Comparison of ENCODE assay signal across 18 cellular contexts in the genomic region with DNA sequence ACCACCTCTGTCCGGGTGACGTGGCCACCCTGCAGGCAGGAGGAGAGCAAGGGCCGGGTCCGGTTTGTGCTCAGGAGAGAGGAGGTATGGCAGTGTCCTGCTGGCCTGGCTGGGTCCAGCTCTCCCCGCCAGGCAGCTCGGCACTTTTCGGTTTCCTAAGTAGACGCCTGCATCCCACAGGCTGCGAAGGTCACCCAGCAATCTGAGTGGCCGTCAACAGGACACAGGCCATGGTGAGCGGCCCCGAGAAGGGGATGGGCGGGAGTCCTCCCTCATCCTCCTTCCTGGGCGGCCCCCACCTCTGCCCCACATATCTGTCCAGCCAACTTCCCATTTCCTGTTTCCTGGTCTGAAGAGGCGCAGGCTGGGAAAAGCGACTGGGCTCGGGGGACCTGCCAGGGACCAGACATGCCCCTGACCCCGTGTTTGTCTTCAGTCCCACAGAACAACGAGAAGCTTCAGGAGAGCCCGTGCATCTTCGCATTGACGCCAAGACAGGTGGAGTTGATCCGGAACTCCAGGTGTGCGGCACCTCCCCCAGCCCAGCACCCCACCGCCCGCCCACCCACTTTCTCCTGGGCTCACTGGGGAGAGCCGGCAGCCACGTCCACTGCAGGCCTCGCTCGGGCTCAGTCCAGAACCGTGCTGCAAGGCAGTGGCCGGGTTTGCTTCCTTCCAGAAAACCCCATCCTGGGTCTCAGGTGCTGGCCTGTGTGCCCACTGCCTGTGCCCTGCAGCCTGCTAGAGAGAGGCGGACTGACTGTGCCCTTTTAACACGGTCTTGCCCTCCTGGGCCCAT. TPM values are rescaled to one million over a fixed set of nuclear protein-coding genes. Genes with fewer than 3 reads are reported as not detected.
DNase-seq lines count a peak whose midpoint lies in the region; ATAC-seq, FAIRE-seq and TF ChIP-seq lines count a peak whose summit lies in the region.
"Had no signal": no experiment of that assay in that cellular context is flagged by ENCODE, and none has a peak within 500 bp of the region (broad histone marks: within the 10 kb centered on the region; RNA-seq: fewer than 3 reads in every experiment).

No MANE protein-coding gene starts in this region.

- H4K12ac ChIP-seq in trophoblast cell (ENCODE audit: low read depth, low read length): no peak overlapping the region

- H4K91ac ChIP-seq in trophoblast cell (ENCODE audit: low read depth, low read length): no peak overlapping the region

- H2AK5ac ChIP-seq in trophoblast cell (ENCODE audit: low read length): no peak overlapping the region

- H3K9me3 ChIP-seq in trophoblast cell (ENCODE audit: insufficient read depth, low read depth, low read length): peaks cover 5% of the 10 kb centered on the region
- H3K9me3 ChIP-seq: Caco-2, HAP-1 had no signal

- FAIRE-seq in frontal cortex (lab: Jason Lieb, UNC): no peak
- FAIRE-seq: GM12891 had no signal

- no peak for TF ChIP-seq CTCF in endothelial cell (IDR thresholded peaks at IDR 0.05; ENCODE audit: unreplicated experiment)

- H2BK12ac ChIP-seq in trophoblast cell (ENCODE audit: low read length): peak overlapping the region; percentile 8

- no peak overlapping the region for H3K4me2 ChIP-seq in trophoblast cell (ENCODE audit: low read length)

- H3K9me3 Mint-ChIP-seq in endothelial cell (ENCODE audit: unreplicated experiment): no peaks in the 10 kb centered on the region

- H3K79me1 ChIP-seq in trophoblast cell (ENCODE audit: low read length): peaks cover 3% of the 10 kb centered on the region

- H2AFZ ChIP-seq in trophoblast cell (ENCODE audit: insufficient read depth, low read length, poor library complexity): no peak overlapping the region

- no peak overlapping the region for H3K4me3 ChIP-seq in trophoblast cell (ENCODE audit: low read depth, low read length)
- H3K4me3 ChIP-seq: HAP-1 had no signal

- peaks cover 16% of the 10 kb centered on the region for H3K36me3 Mint-ChIP-seq in endothelial cell (ENCODE audit: low read depth, unreplicated experiment)

- H3K27ac ChIP-seq in trophoblast cell (ENCODE audit: low read depth, low read length): no peak overlapping the region

- no peak overlapping the region for H2BK5ac ChIP-seq in trophoblast cell (ENCODE audit: low read depth, low read length, poor library complexity)

- H3K9ac ChIP-seq in trophoblast cell (ENCODE audit: low read length): no peak overlapping the region

- peaks cover 2 to 15% of the 10 kb centered on the region in 2 experiments for H3K4me1 ChIP-seq in trophoblast cell (ENCODE audit: control insufficient read depth in 1 of 2, insufficient read depth in 2 of 2, low read length in 2 of 2)
- H3K4me1 ChIP-seq: Caco-2, HAP-1 had no signal

- H3K23ac ChIP-seq in trophoblast cell (ENCODE audit: low read length): no peak overlapping the region

- H3K36me3 ChIP-seq in trophoblast cell (ENCODE audit: control insufficient read depth in 1 of 2, insufficient read depth in 2 of 2, low read length in 2 of 2): peaks cover 36 to 48% of the 10 kb centered on the region in 2 experiments

- no peak overlapping the region for H2BK120ac ChIP-seq in trophoblast cell (ENCODE audit: insufficient read depth, low read length, poor library complexity)

- WGBS in trophoblast cell (ENCODE audit: extremely low coverage, insufficient coverage, insufficient read length): no CpG with 5 or more reads among the region's 34 CpGs

- no peak for ATAC-seq in HG02840 (IDR thresholded peaks at IDR 0.05; ENCODE audit: low FRiP score, unreplicated experiment)
- no peak for ATAC-seq in HG03378 (IDR thresholded peaks at IDR 0.05; ENCODE audit: unreplicated experiment)

- no peaks in the 10 kb centered on the region for H3K27me3 ChIP-seq in trophoblast cell (ENCODE audit: insufficient read depth, low read length)

- H3K79me2 ChIP-seq in trophoblast cell (ENCODE audit: control insufficient read depth, insufficient read depth, low read length, poor library complexity): peaks cover 4% of the 10 kb centered on the region

- peak overlapping the region; percentile 38 for H3K27ac Mint-ChIP-seq in endothelial cell (ENCODE audit: unreplicated experiment)

- H3K4me3 Mint-ChIP-seq in endothelial cell (ENCODE audit: unreplicated experiment): peak overlapping the region; percentile 51
- H3K4me3 Mint-ChIP-seq: CD14-positive monocyte had no signal

- no peak overlapping the region for H3K18ac ChIP-seq in trophoblast cell (ENCODE audit: low read length)

- DNase-seq in HT-29 (ENCODE audit: low spot score): peak; percentile 56
- peak; percentile 50 for DNase-seq in endothelial cell (ENCODE audit: low spot score)
- peak; percentile 24 for DNase-seq in hepatic stellate cell (ENCODE audit: low spot score)
- no peak for DNase-seq in trophoblast cell
- no peak for DNase-seq in amygdala (lab: John Stamatoyannopoulos, UW)
- DNase-seq in frontal cortex (ENCODE audit: low spot score in 2 of 2): no peak
- DNase-seq: Caco-2, DMS53, KBM-7, NCI-H1092, NCI-H1694, NCI-H446, SHP77 had no signal

- H4K8ac ChIP-seq in trophoblast cell (ENCODE audit: low read depth, low read length): no peak overlapping the region

- H3K4me1 Mint-ChIP-seq in endothelial cell (ENCODE audit: unreplicated experiment): peaks cover 16% of the 10 kb centered on the region
- H3K4me1 Mint-ChIP-seq: CD14-positive monocyte had no signal

- no peak overlapping the region for H3K4ac ChIP-seq in trophoblast cell (ENCODE audit: low read depth, low read length)

- no peaks in the 10 kb centered on the region for H3K27me3 Mint-ChIP-seq in endothelial cell (ENCODE audit: unreplicated experiment)

- no peak overlapping the region for H3K14ac ChIP-seq in trophoblast cell (ENCODE audit: low read length)

RNA-seq across cellular contexts. Expression of a gene that starts 16.3 kb away (rescaled TPM):
- 40.6 and 40.8 TPM in 2 replicates for total RNA-seq in HT-29 (2014; rRNA removed; shearing (Covaris generic))
- 41.2 TPM for total RNA-seq in endothelial cell (ENCODE audit: unreplicated experiment)
- 73.6 and 81.3 TPM in 2 replicates for polyA plus RNA-seq in trophoblast cell (2013)
- 22.0 TPM for total RNA-seq in frontal cortex

RNA-seq across cellular contexts. Expression of a gene that starts 38.5 kb away (rescaled TPM):
- total RNA-seq in HT-29 (2014; rRNA removed; shearing (Covaris generic)): 2,153 and 2,165 TPM in 2 replicates
- total RNA-seq in endothelial cell (ENCODE audit: unreplicated experiment) (2,896 TPM), frontal cortex (2,434 TPM)
- polyA plus RNA-seq in trophoblast cell (2013): 1,711 and 1,770 TPM in 2 replicates

RNA-seq across cellular contexts. Expression of a gene that starts 42.9 kb away (rescaled TPM):
- total RNA-seq in HT-29 (2014; rRNA removed; shearing (Covaris generic)): 67.4 and 72.7 TPM in 2 replicates
- total RNA-seq in endothelial cell (ENCODE audit: unreplicated experiment): 14.5 TPM
- polyA plus RNA-seq in trophoblast cell (2013): 33.3 and 34.5 TPM in 2 replicates
- total RNA-seq in frontal cortex: 2.0 TPM

RNA-seq across cellular contexts. Expression of a gene that starts 52.9 kb away (rescaled TPM):
- 75.4 and 84.8 TPM in 2 replicates for total RNA-seq in HT-29 (2014; rRNA removed; shearing (Covaris generic))
- 316 TPM for total RNA-seq in endothelial cell (ENCODE audit: unreplicated experiment)
- polyA plus RNA-seq in trophoblast cell (2013): 151 and 155 TPM in 2 replicates
- total RNA-seq in frontal cortex: 53.4 TPM

Comparison
In these comparisons a context has a peak if more than half of its experiments do, and no peak if none do; other contexts are left out.
1. DNase-seq: peak in HT-29 (single experiment), endothelial cell (single experiment) and hepatic stellate cell (single experiment); none in trophoblast cell (0 of 2), amygdala (0 of 56) and frontal cortex (0 of 2).